ENCODE assay signal across 9 cellular contexts in the genomic region with DNA sequence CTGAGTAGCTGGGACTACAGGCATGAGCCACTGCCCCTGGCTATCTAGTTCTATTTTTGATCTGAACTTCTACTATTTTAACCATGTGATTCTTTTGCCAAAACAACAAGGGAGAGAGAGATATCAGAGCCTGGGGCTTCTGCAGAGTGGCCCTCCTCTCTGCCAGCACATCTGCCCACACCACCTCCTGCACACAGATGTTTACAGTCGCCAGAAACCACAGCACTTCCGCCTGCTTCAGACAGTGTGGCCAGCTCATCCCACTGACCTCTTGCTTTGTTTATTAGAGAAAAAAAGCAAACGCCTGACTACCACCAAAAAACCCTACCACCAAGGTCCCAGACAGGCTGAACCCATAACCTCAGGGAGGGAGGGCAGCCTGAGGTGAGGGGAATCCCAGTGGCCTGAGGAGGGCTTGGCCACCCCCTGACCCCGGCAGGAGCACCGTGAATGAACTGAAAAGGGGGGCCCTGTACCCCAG.
DNase-seq lines count a peak whose midpoint lies in the region; ATAC-seq and TF ChIP-seq lines count a peak whose summit lies in the region.
"Had no signal": no experiment of that assay in that cellular context is flagged by ENCODE, and none has a peak within 500 bp of the region (broad histone marks: within the 10 kb centered on the region; RNA-seq: fewer than 3 reads in every experiment).

No MANE protein-coding gene starts in this region.

- no peak overlapping the region for H3K27ac ChIP-seq in gastroesophageal sphincter

- 60% methylated on average over 1 of the region's 5 CpGs for WGBS in gastroesophageal sphincter (ENCODE audit: low coverage in 1 of 2), 2 donors

- no peak overlapping the region for H3K4me3 ChIP-seq in gastroesophageal sphincter

- POLR2A ChIA-PET in GM10248 (lab: Yijun Ruan, JAX): no interaction called here
- POLR2A ChIA-PET in T-cell (lab: Charles Lee): interaction anchor here in 1 of 2 donors (0.6 kb wide), 1 partner anchor 9 kb away, joined by 3 read pairs; no protein-coding TSS in a partner anchor

- no peak for TF ChIP-seq EP300 in gastroesophageal sphincter (IDR thresholded peaks at IDR 0.05)

- TF ChIP-seq POLR2A in gastroesophageal sphincter (IDR thresholded peaks at IDR 0.05): no peak

- CTCF ChIA-PET in GM10248 (lab: Yijun Ruan, JAX) (interaction anchor here (1.2 to 3.1 kb wide), 4 partner anchors 12 to 378 kb away, joined by 3 to 9 read pairs (median 4); no protein-coding TSS in a partner anchor), T-cell (lab: Charles Lee) (no interaction called here)

- TF ChIP-seq CTCF in GM10248 (IDR thresholded peaks at IDR 0.05; ENCODE audit: control extremely low read depth, extremely low read depth, low read depth, missing control alignments): no peak
- no peak for TF ChIP-seq CTCF in HFFc6 (IDR thresholded peaks at IDR 0.05)
- TF ChIP-seq CTCF in gastroesophageal sphincter (IDR thresholded peaks at IDR 0.05): no peak

- peak overlapping the region; percentile 34 for H3K27ac Mint-ChIP-seq in HFFc6
- peak overlapping the region in 1 of 2 donors; percentile 49 for H3K27ac Mint-ChIP-seq in T-cell
- H3K27ac Mint-ChIP-seq: brain had no signal

- H3K4me1 Mint-ChIP-seq in HFFc6 (ENCODE audit: low read depth): peaks cover 29% of the 10 kb centered on the region
- H3K4me1 Mint-ChIP-seq in T-cell: peaks cover 0 to 4% (median 3%) of the 10 kb centered on the region in 3 donors

- H3K9me3 ChIP-seq in gastroesophageal sphincter: no peaks in the 10 kb centered on the region

- H3K36me3 ChIP-seq in gastroesophageal sphincter: no peaks in the 10 kb centered on the region

- peaks cover 0 to 9% (median 0%) of the 10 kb centered on the region in 3 donors for H3K4me1 ChIP-seq in gastroesophageal sphincter

- no peaks in the 10 kb centered on the region for H3K27me3 ChIP-seq in gastroesophageal sphincter

- DNase-seq in GM10248 (ENCODE audit: extremely low spot score) (peak; percentile 42), HFFc6 (peak; percentile 88), RPMI8226 (peak; percentile 94), islet precursor cell (peak; percentile 74), NCI-H1930 (lab: John Stamatoyannopoulos, UW) (no peak), hypothalamus (lab: John Stamatoyannopoulos, UW) (no peak), T-cell (no peak)

- ATAC-seq in gastroesophageal sphincter: no peak
- no peak for ATAC-seq in T-cell (replicated peaks in 1 of 4)

- H3K36me3 Mint-ChIP-seq in HFFc6 (ENCODE audit: low read depth) (no peaks in the 10 kb centered on the region), T-cell (no peaks in the 10 kb centered on the region)
- H3K36me3 Mint-ChIP-seq: brain had no signal

- H3K9me3 Mint-ChIP-seq in HFFc6 (no peaks in the 10 kb centered on the region), T-cell (no peaks in the 10 kb centered on the region)
- H3K9me3 Mint-ChIP-seq: brain had no signal

- H3K4me3 Mint-ChIP-seq in HFFc6: peak overlapping the region; percentile 12; the same call in 1 of the 2 replicates
- H3K4me3 Mint-ChIP-seq in T-cell: no peak overlapping the region
- H3K4me3 Mint-ChIP-seq: brain had no signal

- H3K27me3 Mint-ChIP-seq in HFFc6 (ENCODE audit: insufficient read depth) (peaks cover 8% of the 10 kb centered on the region), T-cell (peaks cover 4 to 9% of the 10 kb centered on the region in 2 donors)

Comparison
In these comparisons a context has a peak if more than half of its experiments do, and no peak if none do; other contexts are left out.
1. DNase-seq: peak in GM10248 (single experiment), HFFc6 (single experiment), RPMI8226 (single experiment) and islet precursor cell (single experiment); none in NCI-H1930 (0 of 2), hypothalamus (0 of 51) and T-cell (0 of 34).